10 cellular contexts compared by ENCODE assay signal in genomic region chr5:37208883-37209808, GRCh38. TPM values are rescaled to one million over a fixed set of nuclear protein-coding genes. Genes with fewer than 3 reads are reported as not detected.
DNase-seq lines count a peak whose midpoint lies in the region; ATAC-seq and TF ChIP-seq lines count a peak whose summit lies in the region.
"Had no signal": no experiment of that assay in that cellular context is flagged by ENCODE, and none has a peak within 500 bp of the region (broad histone marks: within the 10 kb centered on the region; RNA-seq: fewer than 3 reads in every experiment).

No MANE protein-coding gene starts in this region.

- H2BK20ac ChIP-seq in H9 (ENCODE audit: low read depth, low read length, poor library complexity, severe bottlenecking), result no peak overlapping the region

- H4K8ac ChIP-seq in H9 (replicated peaks; ENCODE audit: insufficient read length, low read depth, low read length), result no peak overlapping the region

- no peak overlapping the region for H3K27ac Mint-ChIP-seq in H9

- in situ Hi-C loops in SK-MEL-5 (cut with HindIII; ENCODE audit: low pct_unique_long_range_greater_than_20kb, low sequenced_read_pairs), result no loop called here

- peaks cover 0 to 9% (median 0%) of the 10 kb centered on the region in 3 experiments; a peak in 3 of 7 replicates for H3K36me3 Mint-ChIP-seq in H9 (ENCODE audit: insufficient read depth in 1 of 3, low read depth in 3 of 3)

- no peak overlapping the region for H3K18ac ChIP-seq in H9 (ENCODE audit: insufficient read length, low read depth, low read length)

- H3K4me3 ChIP-seq in GM06990 (replicated peaks; ENCODE audit: low read depth, low read length) (peak overlapping the region; percentile 36), epithelial cell of proximal tubule (ENCODE audit: low read depth, low read length) (peak overlapping the region; percentile 17), retinal pigment epithelial cell (ENCODE audit: low read length) (peak overlapping the region; percentile 18)

- H3K9me3 ChIP-seq in H9 (ENCODE audit: control insufficient read depth, low read depth, low read length), result no peaks in the 10 kb centered on the region

- H3K14ac ChIP-seq in H9 (ENCODE audit: insufficient read depth, low read length), result no peak overlapping the region

- H3K4me3 Mint-ChIP-seq in H9, result no peak overlapping the region

- TF ChIP-seq CTCF in GM06990 (IDR thresholded peaks at IDR 0.05; ENCODE audit: insufficient read depth, low read length, poor library complexity, severe bottlenecking) (no peak), epithelial cell of proximal tubule (conservative IDR thresholded peaks at IDR 0.05; ENCODE audit: low read depth, low read length) (no peak), retinal pigment epithelial cell (conservative IDR thresholded peaks at IDR 0.05; ENCODE audit: low read depth, low read length) (no peak), H9 (conservative IDR thresholded peaks at IDR 0.05) (no peak)

- ATAC-seq in HG03045 (IDR thresholded peaks at IDR 0.05; ENCODE audit: unreplicated experiment) (no peak), GM21825 (IDR thresholded peaks at IDR 0.05; ENCODE audit: unreplicated experiment) (no peak)

- H3K27ac ChIP-seq in H9 (ENCODE audit: insufficient read length, low read depth, low read length), result no peak overlapping the region
- H3K27ac ChIP-seq: epithelial cell of prostate had no signal

- no peak overlapping the region for H2BK12ac ChIP-seq in H9 (ENCODE audit: insufficient read length, low read depth, low read length)

- no peaks in the 10 kb centered on the region for H3K27me3 Mint-ChIP-seq in H9 (ENCODE audit: low read depth)

- no peak overlapping the region for H4K91ac ChIP-seq in H9 (ENCODE audit: insufficient read length, low read depth, low read length)

- no peak overlapping the region for H2BK15ac ChIP-seq in H9 (ENCODE audit: low read depth, low read length)

- no peaks in the 10 kb centered on the region for H3K4me1 Mint-ChIP-seq in H9

- no CpG with 5 or more reads among the region's 32 CpGs for WGBS in H9 (ENCODE audit: extremely low coverage, insufficient read length, low lambda C conversion rate)

- H3K36me3 ChIP-seq in GM06990 (ENCODE audit: control insufficient read depth, insufficient read depth, low read length), result no peaks in the 10 kb centered on the region

- no peak overlapping the region for H3K4ac ChIP-seq in H9 (ENCODE audit: low read depth, low read length)

- no peak overlapping the region for H3K23ac ChIP-seq in H9 (ENCODE audit: insufficient read length, low read depth, low read length)

- no peaks in the 10 kb centered on the region for H3K79me2 ChIP-seq in H9 (ENCODE audit: insufficient read depth, low read length)

- no peaks in the 10 kb centered on the region for H3K79me1 ChIP-seq in H9 (ENCODE audit: insufficient read depth, low read depth, low read length, poor library complexity, severe bottlenecking)

- no peak overlapping the region for H2AK5ac ChIP-seq in H9 (ENCODE audit: insufficient read length, low read length)

- no peaks in the 10 kb centered on the region for H3K4me1 ChIP-seq in H9 (ENCODE audit: insufficient read depth, low read length)

- H4K20me1 ChIP-seq in H9 (ENCODE audit: control insufficient read depth, insufficient read depth, insufficient read length), result no peaks in the 10 kb centered on the region

- no peak for DNase-seq in GM06990 (ENCODE audit: extremely low read depth, insufficient read length)
- peak; percentile 44 for DNase-seq in SK-MEL-5 (ENCODE audit: low read depth, low spot score)
- DNase-seq in epithelial cell of proximal tubule (ENCODE audit: low read depth), result no peak
- no peak for DNase-seq in retinal pigment epithelial cell (ENCODE audit: low read depth)
- DNase-seq in H9, result no peak
- no peak for DNase-seq in NCI-H2171 treated with DMSO at 0.1 percent for 48 hours (lab: John Stamatoyannopoulos, UW)
- DNase-seq: SHP77 had no signal

- no peak overlapping the region for H3T11ph ChIP-seq in H9 (ENCODE audit: low read length)

- H2BK5ac ChIP-seq in H9 (ENCODE audit: insufficient read length, low read length), result no peak overlapping the region

- H2BK120ac ChIP-seq in H9 (ENCODE audit: low read depth, low read length, poor library complexity, severe bottlenecking), result no peak overlapping the region

- no peak overlapping the region for H4K5ac ChIP-seq in H9 (ENCODE audit: insufficient read length, low read depth, low read length)

- no peaks in the 10 kb centered on the region for H3K9me3 Mint-ChIP-seq in H9

- no peak overlapping the region for H2AFZ ChIP-seq in H9 (ENCODE audit: low read length)

- no peak overlapping the region for H3K9ac ChIP-seq in H9 (ENCODE audit: extremely low read depth, insufficient read length, low read length)

- H3K27me3 ChIP-seq in GM06990 (replicated peaks; ENCODE audit: control insufficient read depth, insufficient read depth, low read length) (no peaks in the 10 kb centered on the region), H9 (ENCODE audit: insufficient read depth, low read length) (no peaks in the 10 kb centered on the region)

- no peak overlapping the region for H3K56ac ChIP-seq in H9 (ENCODE audit: insufficient read length, low read depth, low read length)

- H3K23me2 ChIP-seq in H9 (ENCODE audit: insufficient read length, low read depth, low read length, poor library complexity, severe bottlenecking), result no peaks in the 10 kb centered on the region

- H3K4me2 ChIP-seq in H9 (ENCODE audit: insufficient read depth, insufficient read length, low read length), result no peak overlapping the region

RNA-seq across cellular contexts. Expression of gene CPLANE1, which starts 40.0 kb away (rescaled TPM):
- total RNA-seq in SK-MEL-5 (2014; rRNA removed; shearing (Covaris generic)), result 17.3 and 23.0 TPM in 2 replicates
- 7.0 and 13.1 TPM in 2 replicates for polyA plus RNA-seq in SK-MEL-5 (2015; cell fraction: cytosol; rRNA removed)
- 27.6 and 33.7 TPM in 2 replicates for polyA plus RNA-seq in SK-MEL-5 (2015; cell fraction: nucleus; rRNA removed)
- total RNA-seq in epithelial cell of proximal tubule (9.3 and 12.5 TPM in 2 replicates), H9 (2021) (6.8 and 11.6 TPM in 2 replicates)
